ENCODE assay signal across 1 cellular context in the genomic region with DNA sequence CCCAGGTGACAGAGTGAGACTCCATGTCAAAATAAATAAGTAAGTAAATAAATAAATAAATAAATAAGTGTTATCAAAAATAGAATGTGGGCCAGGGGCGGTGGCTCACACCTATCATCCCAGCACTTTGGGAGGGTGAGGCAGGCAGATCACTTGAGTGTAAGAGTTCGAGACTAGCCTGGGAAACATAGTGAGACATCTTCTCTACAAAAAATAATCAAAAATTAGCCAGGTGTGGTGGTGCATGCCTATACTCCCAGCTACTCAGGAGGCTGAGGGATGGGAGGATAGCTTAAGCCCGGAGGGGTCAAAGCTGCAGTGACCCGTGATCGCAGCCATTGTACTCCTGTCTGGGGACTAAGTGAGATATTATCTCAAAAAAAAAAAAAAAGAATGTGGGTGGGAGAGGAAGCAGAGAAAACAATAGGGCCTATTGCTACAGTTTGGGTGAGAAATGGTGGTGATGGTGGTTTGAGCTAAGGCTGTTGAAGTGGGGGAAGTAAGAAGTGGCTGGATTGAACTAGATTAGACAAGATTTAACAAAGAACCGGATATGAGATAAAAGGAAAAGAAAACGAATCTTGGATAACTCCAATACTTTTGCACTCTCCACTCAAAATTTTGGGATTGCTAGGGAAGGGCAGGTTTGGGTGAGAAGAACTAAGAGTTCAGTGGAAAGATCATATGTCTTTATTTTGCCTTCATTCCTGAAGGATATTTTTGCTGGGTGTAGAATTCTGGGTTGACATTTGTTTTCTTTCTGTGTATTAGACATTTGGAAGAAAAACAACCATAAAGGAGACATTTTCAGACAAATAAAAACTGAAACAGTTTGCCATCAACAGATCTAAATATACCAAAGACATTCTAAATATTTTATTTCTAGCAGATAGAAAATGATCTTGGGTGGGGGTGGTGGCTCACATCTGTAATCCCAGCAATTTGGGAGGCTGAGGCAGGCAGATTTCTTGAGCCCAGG.
A peak's percentile ranks its signal among the peaks of the same experiment; 100 is the strongest.
TF ChIP-seq lines count a peak whose summit lies in the region.

No MANE protein-coding gene starts in this region.

TF ChIP-seq in K562, 482 proteins besides CTCF, POLR2A, EP300 and RAD21 (continues in another document):
- TF ChIP-seq ZNF79 (CRISPR knock-in tag; IDR thresholded peaks at IDR 0.05; ENCODE audit: low read depth) = no peak
- TF ChIP-seq HCFC1 (IDR thresholded peaks at IDR 0.05; ENCODE audit: low read depth, low read length) = no peak
- TF ChIP-seq RBM25 (IDR thresholded peaks at IDR 0.05; ENCODE audit: low read depth, low read length, severe bottlenecking) = no peak
- TF ChIP-seq, protein P1, sequence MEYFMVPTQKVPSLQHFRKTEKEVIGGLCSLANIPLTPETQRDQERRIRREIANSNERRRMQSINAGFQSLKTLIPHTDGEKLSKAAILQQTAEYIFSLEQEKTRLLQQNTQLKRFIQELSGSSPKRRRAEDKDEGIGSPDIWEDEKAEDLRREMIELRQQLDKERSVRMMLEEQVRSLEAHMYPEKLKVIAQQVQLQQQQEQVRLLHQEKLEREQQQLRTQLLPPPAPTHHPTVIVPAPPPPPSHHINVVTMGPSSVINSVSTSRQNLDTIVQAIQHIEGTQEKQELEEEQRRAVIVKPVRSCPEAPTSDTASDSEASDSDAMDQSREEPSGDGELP (CRISPR knock-in tag; IDR thresholded peaks at IDR 0.05; ENCODE audit: borderline replicate concordance) = no peak
- TF ChIP-seq NUFIP1 (IDR thresholded peaks at IDR 0.05; ENCODE audit: partially characterized antibody) = no peak
- TF ChIP-seq RBM22 (IDR thresholded peaks at IDR 0.05; ENCODE audit: low read depth, low read length, poor library complexity, severe bottlenecking) = no peak
- no peak for TF ChIP-seq ARID2 (IDR thresholded peaks at IDR 0.05)
- TF ChIP-seq NR4A1 (CRISPR knock-in tag; IDR thresholded peaks at IDR 0.05) = no peak
- TF ChIP-seq NR4A1 (tag; IDR thresholded peaks at IDR 0.05) = no peak
- TF ChIP-seq, protein P2, sequence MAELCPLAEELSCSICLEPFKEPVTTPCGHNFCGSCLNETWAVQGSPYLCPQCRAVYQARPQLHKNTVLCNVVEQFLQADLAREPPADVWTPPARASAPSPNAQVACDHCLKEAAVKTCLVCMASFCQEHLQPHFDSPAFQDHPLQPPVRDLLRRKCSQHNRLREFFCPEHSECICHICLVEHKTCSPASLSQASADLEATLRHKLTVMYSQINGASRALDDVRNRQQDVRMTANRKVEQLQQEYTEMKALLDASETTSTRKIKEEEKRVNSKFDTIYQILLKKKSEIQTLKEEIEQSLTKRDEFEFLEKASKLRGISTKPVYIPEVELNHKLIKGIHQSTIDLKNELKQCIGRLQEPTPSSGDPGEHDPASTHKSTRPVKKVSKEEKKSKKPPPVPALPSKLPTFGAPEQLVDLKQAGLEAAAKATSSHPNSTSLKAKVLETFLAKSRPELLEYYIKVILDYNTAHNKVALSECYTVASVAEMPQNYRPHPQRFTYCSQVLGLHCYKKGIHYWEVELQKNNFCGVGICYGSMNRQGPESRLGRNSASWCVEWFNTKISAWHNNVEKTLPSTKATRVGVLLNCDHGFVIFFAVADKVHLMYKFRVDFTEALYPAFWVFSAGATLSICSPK (IDR thresholded peaks at IDR 0.05; ENCODE audit: borderline replicate concordance) = no peak
- no peak for TF ChIP-seq POLR2AphosphoS2 (IDR thresholded peaks at IDR 0.05; ENCODE audit: low read length)
- TF ChIP-seq HMGN3 (IDR thresholded peaks at IDR 0.05; ENCODE audit: borderline replicate concordance, extremely low read depth, insufficient read length, low read depth, low read length) = no peak
- no peak for TF ChIP-seq MCM5 (IDR thresholded peaks at IDR 0.05; ENCODE audit: low read depth)
- no peak for TF ChIP-seq COPS2 (conservative IDR thresholded peaks at IDR 0.05)
- no peak for TF ChIP-seq NR3C1 (CRISPR knock-in tag; IDR thresholded peaks at IDR 0.05)
- TF ChIP-seq, protein P3, sequence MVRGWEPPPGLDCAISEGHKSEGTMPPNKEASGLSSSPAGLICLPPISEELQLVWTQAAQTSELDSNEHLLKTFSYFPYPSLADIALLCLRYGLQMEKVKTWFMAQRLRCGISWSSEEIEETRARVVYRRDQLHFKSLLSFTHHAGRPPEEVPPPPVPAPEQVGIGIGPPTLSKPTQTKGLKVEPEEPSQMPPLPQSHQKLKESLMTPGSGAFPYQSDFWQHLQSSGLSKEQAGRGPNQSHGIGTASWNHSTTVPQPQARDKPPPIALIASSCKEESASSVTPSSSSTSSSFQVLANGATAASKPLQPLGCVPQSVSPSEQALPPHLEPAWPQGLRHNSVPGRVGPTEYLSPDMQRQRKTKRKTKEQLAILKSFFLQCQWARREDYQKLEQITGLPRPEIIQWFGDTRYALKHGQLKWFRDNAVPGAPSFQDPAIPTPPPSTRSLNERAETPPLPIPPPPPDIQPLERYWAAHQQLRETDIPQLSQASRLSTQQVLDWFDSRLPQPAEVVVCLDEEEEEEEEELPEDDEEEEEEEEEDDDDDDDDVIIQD (CRISPR knock-in tag; IDR thresholded peaks at IDR 0.05) = no peak
- TF ChIP-seq SIRT6 (IDR thresholded peaks at IDR 0.05; ENCODE audit: low read depth, low read length) = no peak
- peak; percentile 55; the same call in 1 of the 2 replicates for TF ChIP-seq LEF1 (IDR thresholded peaks at IDR 0.05)
- no peak for TF ChIP-seq RBFOX2 (IDR thresholded peaks at IDR 0.05; ENCODE audit: low read depth, low read length)
- TF ChIP-seq, protein P4, sequence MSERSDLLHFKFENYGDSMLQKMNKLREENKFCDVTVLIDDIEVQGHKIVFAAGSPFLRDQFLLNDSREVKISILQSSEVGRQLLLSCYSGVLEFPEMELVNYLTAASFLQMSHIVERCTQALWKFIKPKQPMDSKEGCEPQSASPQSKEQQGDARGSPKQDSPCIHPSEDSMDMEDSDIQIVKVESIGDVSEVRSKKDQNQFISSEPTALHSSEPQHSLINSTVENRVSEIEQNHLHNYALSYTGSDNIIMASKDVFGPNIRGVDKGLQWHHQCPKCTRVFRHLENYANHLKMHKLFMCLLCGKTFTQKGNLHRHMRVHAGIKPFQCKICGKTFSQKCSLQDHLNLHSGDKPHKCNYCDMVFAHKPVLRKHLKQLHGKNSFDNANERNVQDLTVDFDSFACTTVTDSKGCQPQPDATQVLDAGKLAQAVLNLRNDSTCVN (CRISPR knock-in tag; IDR thresholded peaks at IDR 0.05) = 0 out of 2 replicates have a peak, but pooled peaks have one; percentile 29
- TF ChIP-seq ZNF253 (CRISPR knock-in tag; conservative IDR thresholded peaks at IDR 0.05) = no peak
- TF ChIP-seq SMAD3 (CRISPR knock-in tag; conservative IDR thresholded peaks at IDR 0.05) = no peak
- TF ChIP-seq POLR2AphosphoS5 (IDR thresholded peaks at IDR 0.05; ENCODE audit: control insufficient read depth, insufficient read depth, low read depth, low read length) = no peak
- peak; percentile 62; the same call in 1 of the 2 replicates for TF ChIP-seq NR2C1 (IDR thresholded peaks at IDR 0.05)
- peak; percentile 71 for TF ChIP-seq NR2C1 (tag; IDR thresholded peaks at IDR 0.05)
- TF ChIP-seq ZNF134 (CRISPR knock-in tag; conservative IDR thresholded peaks at IDR 0.05) = peak; percentile 76
- TF ChIP-seq ZNF785 (CRISPR knock-in tag; IDR thresholded peaks at IDR 0.05) = no peak
- TF ChIP-seq ZBED1 (IDR thresholded peaks at IDR 0.05) = no peak
- TF ChIP-seq, protein P5, sequence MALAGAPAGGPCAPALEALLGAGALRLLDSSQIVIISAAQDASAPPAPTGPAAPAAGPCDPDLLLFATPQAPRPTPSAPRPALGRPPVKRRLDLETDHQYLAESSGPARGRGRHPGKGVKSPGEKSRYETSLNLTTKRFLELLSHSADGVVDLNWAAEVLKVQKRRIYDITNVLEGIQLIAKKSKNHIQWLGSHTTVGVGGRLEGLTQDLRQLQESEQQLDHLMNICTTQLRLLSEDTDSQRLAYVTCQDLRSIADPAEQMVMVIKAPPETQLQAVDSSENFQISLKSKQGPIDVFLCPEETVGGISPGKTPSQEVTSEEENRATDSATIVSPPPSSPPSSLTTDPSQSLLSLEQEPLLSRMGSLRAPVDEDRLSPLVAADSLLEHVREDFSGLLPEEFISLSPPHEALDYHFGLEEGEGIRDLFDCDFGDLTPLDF (CRISPR knock-in tag; IDR thresholded peaks at IDR 0.05) = no peak
- TF ChIP-seq PML (IDR thresholded peaks at IDR 0.05; ENCODE audit: low read length) = no peak
- peak; percentile 90 for TF ChIP-seq ZFP1 (CRISPR knock-in tag; IDR thresholded peaks at IDR 0.05)
- no peak for TF ChIP-seq THRAP3 (IDR thresholded peaks at IDR 0.05; ENCODE audit: borderline replicate concordance)
- TF ChIP-seq, protein P6, sequence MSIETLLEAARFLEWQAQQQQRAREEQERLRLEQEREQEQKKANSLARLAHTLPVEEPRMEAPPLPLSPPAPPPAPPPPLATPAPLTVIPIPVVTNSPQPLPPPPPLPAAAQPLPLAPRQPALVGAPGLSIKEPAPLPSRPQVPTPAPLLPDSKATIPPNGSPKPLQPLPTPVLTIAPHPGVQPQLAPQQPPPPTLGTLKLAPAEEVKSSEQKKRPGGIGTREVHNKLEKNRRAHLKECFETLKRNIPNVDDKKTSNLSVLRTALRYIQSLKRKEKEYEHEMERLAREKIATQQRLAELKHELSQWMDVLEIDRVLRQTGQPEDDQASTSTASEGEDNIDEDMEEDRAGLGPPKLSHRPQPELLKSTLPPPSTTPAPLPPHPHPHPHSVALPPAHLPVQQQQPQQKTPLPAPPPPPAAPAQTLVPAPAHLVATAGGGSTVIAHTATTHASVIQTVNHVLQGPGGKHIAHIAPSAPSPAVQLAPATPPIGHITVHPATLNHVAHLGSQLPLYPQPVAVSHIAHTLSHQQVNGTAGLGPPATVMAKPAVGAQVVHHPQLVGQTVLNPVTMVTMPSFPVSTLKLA (conservative IDR thresholded peaks at IDR 0.05) = no peak
- TF ChIP-seq HNRNPUL1 (IDR thresholded peaks at IDR 0.05; ENCODE audit: low read length) = no peak
- TF ChIP-seq ZNF408 (CRISPR knock-in tag; IDR thresholded peaks at IDR 0.05; ENCODE audit: low read depth) = no peak
- no peak for TF ChIP-seq RFX7 (CRISPR knock-in tag; IDR thresholded peaks at IDR 0.05)
- TF ChIP-seq, protein P7, sequence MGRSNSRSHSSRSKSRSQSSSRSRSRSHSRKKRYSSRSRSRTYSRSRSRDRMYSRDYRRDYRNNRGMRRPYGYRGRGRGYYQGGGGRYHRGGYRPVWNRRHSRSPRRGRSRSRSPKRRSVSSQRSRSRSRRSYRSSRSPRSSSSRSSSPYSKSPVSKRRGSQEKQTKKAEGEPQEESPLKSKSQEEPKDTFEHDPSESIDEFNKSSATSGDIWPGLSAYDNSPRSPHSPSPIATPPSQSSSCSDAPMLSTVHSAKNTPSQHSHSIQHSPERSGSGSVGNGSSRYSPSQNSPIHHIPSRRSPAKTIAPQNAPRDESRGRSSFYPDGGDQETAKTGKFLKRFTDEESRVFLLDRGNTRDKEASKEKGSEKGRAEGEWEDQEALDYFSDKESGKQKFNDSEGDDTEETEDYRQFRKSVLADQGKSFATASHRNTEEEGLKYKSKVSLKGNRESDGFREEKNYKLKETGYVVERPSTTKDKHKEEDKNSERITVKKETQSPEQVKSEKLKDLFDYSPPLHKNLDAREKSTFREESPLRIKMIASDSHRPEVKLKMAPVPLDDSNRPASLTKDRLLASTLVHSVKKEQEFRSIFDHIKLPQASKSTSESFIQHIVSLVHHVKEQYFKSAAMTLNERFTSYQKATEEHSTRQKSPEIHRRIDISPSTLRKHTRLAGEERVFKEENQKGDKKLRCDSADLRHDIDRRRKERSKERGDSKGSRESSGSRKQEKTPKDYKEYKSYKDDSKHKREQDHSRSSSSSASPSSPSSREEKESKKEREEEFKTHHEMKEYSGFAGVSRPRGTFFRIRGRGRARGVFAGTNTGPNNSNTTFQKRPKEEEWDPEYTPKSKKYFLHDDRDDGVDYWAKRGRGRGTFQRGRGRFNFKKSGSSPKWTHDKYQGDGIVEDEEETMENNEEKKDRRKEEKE (IDR thresholded peaks at IDR 0.05; ENCODE audit: borderline replicate concordance in 1 of 2, control insufficient read depth in 1 of 2, low read depth in 2 of 2, low read length in 1 of 2) = no peak
- TF ChIP-seq GATAD2A (IDR thresholded peaks at IDR 0.05) = 0 out of 2 replicates have a peak, but pooled peaks have one; percentile 41
- peak; percentile 80 for TF ChIP-seq KLF16 (IDR thresholded peaks at IDR 0.05)
- TF ChIP-seq ARNT (IDR thresholded peaks at IDR 0.05) = no peak
- no peak for TF ChIP-seq MTF1 (CRISPR knock-in tag; IDR thresholded peaks at IDR 0.05; ENCODE audit: borderline replicate concordance)
- TF ChIP-seq CREB1 (IDR thresholded peaks at IDR 0.05) = no peak
- no peak for TF ChIP-seq CREB1 (CRISPR knock-in tag; IDR thresholded peaks at IDR 0.05)
- TF ChIP-seq NEUROD1 (IDR thresholded peaks at IDR 0.05; ENCODE audit: borderline replicate concordance, low read depth, low read length, partially characterized antibody) = no peak
- TF ChIP-seq, protein P8, sequence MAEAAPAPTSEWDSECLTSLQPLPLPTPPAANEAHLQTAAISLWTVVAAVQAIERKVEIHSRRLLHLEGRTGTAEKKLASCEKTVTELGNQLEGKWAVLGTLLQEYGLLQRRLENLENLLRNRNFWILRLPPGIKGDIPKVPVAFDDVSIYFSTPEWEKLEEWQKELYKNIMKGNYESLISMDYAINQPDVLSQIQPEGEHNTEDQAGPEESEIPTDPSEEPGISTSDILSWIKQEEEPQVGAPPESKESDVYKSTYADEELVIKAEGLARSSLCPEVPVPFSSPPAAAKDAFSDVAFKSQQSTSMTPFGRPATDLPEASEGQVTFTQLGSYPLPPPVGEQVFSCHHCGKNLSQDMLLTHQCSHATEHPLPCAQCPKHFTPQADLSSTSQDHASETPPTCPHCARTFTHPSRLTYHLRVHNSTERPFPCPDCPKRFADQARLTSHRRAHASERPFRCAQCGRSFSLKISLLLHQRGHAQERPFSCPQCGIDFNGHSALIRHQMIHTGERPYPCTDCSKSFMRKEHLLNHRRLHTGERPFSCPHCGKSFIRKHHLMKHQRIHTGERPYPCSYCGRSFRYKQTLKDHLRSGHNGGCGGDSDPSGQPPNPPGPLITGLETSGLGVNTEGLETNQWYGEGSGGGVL (CRISPR knock-in tag; IDR thresholded peaks at IDR 0.05) = no peak
- TF ChIP-seq HDAC8 (tag; IDR thresholded peaks at IDR 0.05) = no peak
- no peak for TF ChIP-seq ILK (tag; IDR thresholded peaks at IDR 0.05; ENCODE audit: borderline replicate concordance, low read depth)
- TF ChIP-seq RAD51 (IDR thresholded peaks at IDR 0.05; ENCODE audit: borderline replicate concordance, low read depth) = no peak
- TF ChIP-seq SMARCB1 (IDR thresholded peaks at IDR 0.05; ENCODE audit: insufficient read length, low read depth) = no peak
- TF ChIP-seq ZBTB7A (IDR thresholded peaks at IDR 0.05; ENCODE audit: borderline replicate concordance, control insufficient read depth, low read depth, low read length) = no peak
- TF ChIP-seq XRCC4 (IDR thresholded peaks at IDR 0.05; ENCODE audit: extremely low read depth, insufficient read depth, insufficient read length) = no peak
- no peak for TF ChIP-seq ZZZ3 (IDR thresholded peaks at IDR 0.05)
- TF ChIP-seq ZKSCAN1 (IDR thresholded peaks at IDR 0.05; ENCODE audit: low read depth, low read length) = no peak
